ENCODE assay signal across 15 cellular contexts in genomic region chrX:40550069-40550468, GRCh38. TPM values are rescaled to one million over a fixed set of nuclear protein-coding genes. Genes with fewer than 3 reads are reported as not detected.
A peak's percentile ranks its signal among the peaks of the same experiment; 100 is the strongest.
DNase-seq lines count a peak whose midpoint lies in the region; ATAC-seq and TF ChIP-seq lines count a peak whose summit lies in the region.
"Had no signal": no experiment of that assay in that cellular context is flagged by ENCODE, and none has a peak within 500 bp of the region (broad histone marks: within the 10 kb centered on the region; RNA-seq: fewer than 3 reads in every experiment).

No MANE protein-coding gene starts in this region.

- H3K79me2 ChIP-seq in Karpas-422 (ENCODE audit: low read length): no peaks in the 10 kb centered on the region

- no peaks in the 10 kb centered on the region for H3K9me3 ChIP-seq in Karpas-422 (ENCODE audit: low read length)
- H3K9me3 ChIP-seq: BLaER1, HAP-1, sigmoid colon had no signal

- H3K36me3 ChIP-seq in Karpas-422 (ENCODE audit: insufficient read depth, low read length): no peaks in the 10 kb centered on the region
- H3K36me3 ChIP-seq: BLaER1, HAP-1, sigmoid colon had no signal

- in situ Hi-C loops in G401 (cut with HindIII; ENCODE audit: low sequenced_read_pairs): no loop called here

- no peak for ATAC-seq in HG02678 (IDR thresholded peaks at IDR 0.05; ENCODE audit: unreplicated experiment)
- no peak for ATAC-seq in HG02973 (IDR thresholded peaks at IDR 0.05; ENCODE audit: unreplicated experiment)
- no peak for ATAC-seq in GM19455 (IDR thresholded peaks at IDR 0.05; ENCODE audit: unreplicated experiment)

- H4K20me1 ChIP-seq in Karpas-422 (ENCODE audit: insufficient read depth, low read depth, low read length): no peaks in the 10 kb centered on the region
- H4K20me1 ChIP-seq: BLaER1 had no signal

- peak overlapping the region; percentile 67 for H3K4me3 Mint-ChIP-seq in glutamatergic neuron (ENCODE audit: unreplicated experiment)
- H3K4me3 Mint-ChIP-seq: activated naive CD4-positive, alpha-beta T cell treated with anti-CD3 and anti-CD28 coated beads, Interleukin-2, amount 50 U/mL, for 24 hours; central memory CD8-positive, alpha-beta T cell had no signal

- H3K9me3 Mint-ChIP-seq in glutamatergic neuron (ENCODE audit: unreplicated experiment): peaks cover 6% of the 10 kb centered on the region
- H3K9me3 Mint-ChIP-seq: activated naive CD4-positive, alpha-beta T cell treated with anti-CD3 and anti-CD28 coated beads, Interleukin-2, amount 50 U/mL, for 24 hours; central memory CD8-positive, alpha-beta T cell had no signal

- peaks cover 23% of the 10 kb centered on the region for H3K4me1 Mint-ChIP-seq in glutamatergic neuron (ENCODE audit: low read depth, unreplicated experiment)
- H3K4me1 Mint-ChIP-seq: activated naive CD4-positive, alpha-beta T cell treated with anti-CD3 and anti-CD28 coated beads, Interleukin-2, amount 50 U/mL, for 24 hours; central memory CD8-positive, alpha-beta T cell had no signal

- H3K4me3 ChIP-seq in Karpas-422 (ENCODE audit: low read length): no peak overlapping the region
- H3K4me3 ChIP-seq: BLaER1, HAP-1, sigmoid colon had no signal

- no peaks in the 10 kb centered on the region for H3K9me2 ChIP-seq in Karpas-422 (replicated peaks; ENCODE audit: insufficient read depth, low read length)

- DNase-seq in G401 (ENCODE audit: low spot score): peak; percentile 91
- DNase-seq in NCI-H2081 treated with DMSO at 0.1 percent for 48 hours (lab: John Stamatoyannopoulos, UW): peak; percentile 3
- DNase-seq in NCI-H82 treated with DMSO at 0.1 percent for 48 hours (lab: John Stamatoyannopoulos, UW; ENCODE audit: unreplicated experiment): peak; percentile 82
- peak; percentile 82 for DNase-seq in glutamatergic neuron
- DNase-seq in Karpas-422: no peak
- DNase-seq: MV-4-11, Right ventricle myocardium superior, sigmoid colon had no signal

- no peak overlapping the region for H3K4me2 ChIP-seq in Karpas-422 (ENCODE audit: low read depth, low read length, poor library complexity, severe bottlenecking)
- H3K4me2 ChIP-seq: BLaER1 had no signal

- H3K27me3 Mint-ChIP-seq in glutamatergic neuron (ENCODE audit: unreplicated experiment): peaks cover 6% of the 10 kb centered on the region
- H3K27me3 Mint-ChIP-seq: activated naive CD4-positive, alpha-beta T cell treated with anti-CD3 and anti-CD28 coated beads, Interleukin-2, amount 50 U/mL, for 24 hours; central memory CD8-positive, alpha-beta T cell had no signal

- H3K36me3 Mint-ChIP-seq in glutamatergic neuron (ENCODE audit: unreplicated experiment): no peaks in the 10 kb centered on the region
- H3K36me3 Mint-ChIP-seq: activated naive CD4-positive, alpha-beta T cell treated with anti-CD3 and anti-CD28 coated beads, Interleukin-2, amount 50 U/mL, for 24 hours had no signal

- no peak overlapping the region for H3K27ac ChIP-seq in Karpas-422 (ENCODE audit: low read length)
- H3K27ac ChIP-seq: BLaER1, sigmoid colon had no signal

- peak overlapping the region; percentile 96 for H3K27ac Mint-ChIP-seq in glutamatergic neuron (ENCODE audit: unreplicated experiment)
- H3K27ac Mint-ChIP-seq: activated naive CD4-positive, alpha-beta T cell treated with anti-CD3 and anti-CD28 coated beads, Interleukin-2, amount 50 U/mL, for 24 hours had no signal

- H3K27me3 ChIP-seq in Karpas-422 (ENCODE audit: low read length): no peaks in the 10 kb centered on the region
- H3K27me3 ChIP-seq: BLaER1, sigmoid colon had no signal

- no peak overlapping the region for H2AFZ ChIP-seq in Karpas-422 (ENCODE audit: low read length)

- no peak overlapping the region for H3K9ac ChIP-seq in Karpas-422 (ENCODE audit: low read length)
- H3K9ac ChIP-seq: BLaER1 had no signal

- TF ChIP-seq CTCF in glutamatergic neuron (IDR thresholded peaks at IDR 0.05; ENCODE audit: partially characterized antibody, unreplicated experiment): no peak

- no peaks in the 10 kb centered on the region for H3K4me1 ChIP-seq in Karpas-422 (ENCODE audit: low read length)
- H3K4me1 ChIP-seq: BLaER1, HAP-1, sigmoid colon had no signal

RNA-seq across cellular contexts. Expression of gene ATP6AP2, which starts 30.7 kb away (rescaled TPM):
- 69.2 and 77.2 TPM in 2 replicates for total RNA-seq in G401 (2014; rRNA removed; shearing (Covaris generic))
- total RNA-seq in glutamatergic neuron (ENCODE audit: unreplicated experiment): 59.0 TPM
- 42.0 and 86.1 TPM in 2 replicates for total RNA-seq in Karpas-422 (2014; rRNA removed; shearing (Covaris generic); ENCODE audit: low replicate concordance)
